In genomic region chr14:54343276-54344121, GRCh38 we compare ENCODE assay signal across 9 cellular contexts. TPM values are rescaled to one million over a fixed set of nuclear protein-coding genes. Genes with fewer than 3 reads are reported as not detected.
DNase-seq lines count a peak whose midpoint lies in the region; ATAC-seq lines count a peak whose summit lies in the region.
"Had no signal": no experiment of that assay in that cellular context is flagged by ENCODE, and none has a peak within 500 bp of the region (broad histone marks: within the 10 kb centered on the region; RNA-seq: fewer than 3 reads in every experiment).

No MANE protein-coding gene starts in this region.

- in situ Hi-C loops in KBM-7 (cut with MboI; ENCODE audit: low pct_unique_long_range_greater_than_20kb, low sequenced_read_pairs): loop anchor here (25.0 kb wide), 2 partner anchors 381 to 806 kb away; partner anchors contain the start of gene BMP4

- H3K9me3 ChIP-seq in SJSA1 (replicated peaks): no peaks in the 10 kb centered on the region

- no peaks in the 10 kb centered on the region for H3K27me3 ChIP-seq in SJSA1 (replicated peaks)

- no peak for ATAC-seq in HG03175 (IDR thresholded peaks at IDR 0.05; ENCODE audit: unreplicated experiment)

- H3K4me1 ChIP-seq in SJSA1 (replicated peaks): peaks cover 19% of the 10 kb centered on the region

- peak overlapping the region; percentile 69 for H3K27ac ChIP-seq in SJSA1

- DNase-seq in DMS 273 (lab: John Stamatoyannopoulos, UW; ENCODE audit: unreplicated experiment): peak; percentile 90
- DNase-seq in NCI-H1436 treated with DMSO at 0.1 percent for 48 hours (lab: John Stamatoyannopoulos, UW): peak; percentile 66
- peak in 1 of 2 experiments; percentile 18 for DNase-seq in SJSA1 (ENCODE audit: low read depth in 1 of 2, low spot score in 2 of 2)
- DNase-seq in lung microvascular endothelial cell (ENCODE audit: low read depth in 2 of 2): peak; percentile 38 to 52
- no peak for DNase-seq in stimulated activated CD4-positive, alpha-beta T cell treated with anti-CD3 and anti-CD28 coated beads, Interleukin-15, amount 100 ng/mL, for 24 hours
- no peak for DNase-seq in D341Med (ENCODE audit: low spot score)
- DNase-seq in KBM-7: no peak
- DNase-seq: foreskin melanocyte had no signal

- no peak overlapping the region for H3K4me3 ChIP-seq in SJSA1

- no peaks in the 10 kb centered on the region for H3K36me3 ChIP-seq in SJSA1

RNA-seq across cellular contexts. Expression of gene CDKN3, which starts 53.3 kb away (rescaled TPM):
- total RNA-seq in SJSA1 (2014; rRNA removed; shearing (Covaris generic)): 152 and 162 TPM in 2 replicates
- total RNA-seq in lung microvascular endothelial cell: 10.1 and 28.5 TPM in 2 replicates

Comparison
In these comparisons a context has a peak if more than half of its experiments do, and no peak if none do; other contexts are left out.
1. DNase-seq: peak in DMS 273 (single experiment), NCI-H1436 treated with DMSO at 0.1 percent for 48 hours (single experiment) and lung microvascular endothelial cell (2 of 2); none in stimulated activated CD4-positive, alpha-beta T cell treated with anti-CD3 and anti-CD28 coated beads, Interleukin-15, amount 100 ng/mL, for 24 hours (single experiment), D341Med (single experiment) and KBM-7 (single experiment).